8 cellular contexts compared by ENCODE assay signal in the genomic region with DNA sequence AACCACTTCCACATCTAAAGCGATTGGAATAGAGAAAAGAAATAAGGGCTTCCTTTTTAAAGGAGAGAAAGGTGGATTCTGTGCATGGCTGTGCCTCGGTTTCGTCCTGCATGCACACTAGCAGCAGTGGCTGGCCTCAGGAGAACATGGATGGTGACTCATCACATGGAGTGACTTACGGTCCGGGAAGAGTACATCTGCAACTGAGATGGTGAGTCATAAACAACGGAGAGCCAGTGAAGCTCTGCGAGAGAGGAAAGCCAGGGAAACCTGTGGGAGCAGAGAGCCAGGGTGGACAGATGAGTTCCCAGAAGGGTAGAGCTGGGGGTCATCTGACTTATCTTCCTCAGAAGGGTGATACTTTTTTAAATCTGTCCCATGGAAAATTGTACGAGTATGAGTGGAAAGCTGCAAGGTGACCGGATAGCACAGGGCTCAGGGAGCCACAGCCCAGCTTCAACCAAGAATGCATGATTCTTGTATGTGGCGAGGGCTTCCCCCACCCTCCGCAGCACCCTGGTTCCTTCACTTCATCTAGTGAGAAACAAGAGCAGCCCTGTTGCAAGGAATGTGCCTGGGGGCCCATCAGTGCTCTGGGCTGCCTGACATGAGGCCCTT.
DNase-seq lines count a peak whose midpoint lies in the region; ATAC-seq and TF ChIP-seq lines count a peak whose summit lies in the region.

No MANE protein-coding gene starts in this region.

- H3K9me3 Mint-ChIP-seq in T-helper 2 cell treated with Interferon-gamma antibody and Interleukin-4, amounts not matched to agents 5 μg/mL and 100 μg/mL, for 36 hours = no peaks in the 10 kb centered on the region

- no peak for TF ChIP-seq POLR2A in gastroesophageal sphincter (IDR thresholded peaks at IDR 0.05)
- no peak for TF ChIP-seq POLR2A in gastrocnemius medialis (IDR thresholded peaks at IDR 0.05)

- H3K9me3 ChIP-seq in SK-N-SH (no peaks in the 10 kb centered on the region), gastroesophageal sphincter (no peaks in the 10 kb centered on the region), gastrocnemius medialis (no peaks in the 10 kb centered on the region)
- H3K9me3 ChIP-seq in effector memory CD4-positive, alpha-beta T cell (ENCODE audit: control insufficient read depth, low read length) = no peaks in the 10 kb centered on the region

- no peaks in the 10 kb centered on the region for H3K36me3 ChIP-seq in SK-N-SH (replicated peaks in 1 of 2; ENCODE audit: control insufficient read depth in 1 of 2, insufficient read depth in 2 of 2, low read length in 1 of 2)
- H3K36me3 ChIP-seq in gastroesophageal sphincter = no peaks in the 10 kb centered on the region
- H3K36me3 ChIP-seq in gastrocnemius medialis = no peaks in the 10 kb centered on the region
- H3K36me3 ChIP-seq in effector memory CD4-positive, alpha-beta T cell (ENCODE audit: control insufficient read depth, insufficient read depth, low read length) = no peaks in the 10 kb centered on the region

- H3K9me2 ChIP-seq in SK-N-SH = no peaks in the 10 kb centered on the region

- no peak for TF ChIP-seq RAD21 in SK-N-SH (IDR thresholded peaks at IDR 0.05; ENCODE audit: low read length)

- H3K27me3 Mint-ChIP-seq in T-helper 2 cell treated with Interferon-gamma antibody and Interleukin-4, amounts not matched to agents 5 μg/mL and 100 μg/mL, for 36 hours (ENCODE audit: low read depth) = peaks cover 25% of the 10 kb centered on the region

- WGBS in SK-N-SH (ENCODE audit: low lambda C conversion rate) = 26% methylated on average over 11 of the region's 11 CpGs
- WGBS in gastroesophageal sphincter (ENCODE audit: low coverage in 1 of 2), 2 donors = 46 to 60% methylated on average over 1 to 11 of the region's 11 CpGs

- H3K27ac ChIP-seq in SK-N-SH (ENCODE audit: low read depth in 2 of 2, low read length in 1 of 2) (peak overlapping the region; percentile 43 to 99), gastroesophageal sphincter (peak overlapping the region in 3 of 4 donors; percentile 63 to 81 (median 63)), gastrocnemius medialis (peak overlapping the region; percentile 2 to 68 (median 56))
- H3K27ac ChIP-seq in effector memory CD4-positive, alpha-beta T cell (ENCODE audit: insufficient read depth, low read length, poor library complexity, severe bottlenecking) = no peak overlapping the region

- POLR2A ChIA-PET in SK-N-SH (lab: Yijun Ruan, JAX) = no interaction called here

- CTCF ChIA-PET in SK-N-SH (lab: Yijun Ruan, JAX) = no interaction called here

- H3K79me2 ChIP-seq in SK-N-SH (ENCODE audit: insufficient read depth) = no peaks in the 10 kb centered on the region

- TF ChIP-seq EP300 in SK-N-SH (IDR thresholded peaks at IDR 0.05; ENCODE audit: borderline replicate concordance in 1 of 2, low read depth in 1 of 2, low read length in 1 of 2) = peak in 1 of 2 experiments; percentile 85; a peak in 2 of 4 replicates
- no peak for TF ChIP-seq EP300 in gastroesophageal sphincter (IDR thresholded peaks at IDR 0.05)

- peak overlapping the region; percentile 52 for H3K9ac ChIP-seq in SK-N-SH

- no peak overlapping the region for H3K4me3 Mint-ChIP-seq in T-helper 2 cell treated with Interferon-gamma antibody and Interleukin-4, amounts not matched to agents 5 μg/mL and 100 μg/mL, for 36 hours

- H3K4me2 ChIP-seq in SK-N-SH = peak overlapping the region; percentile 49

- DNase-seq in EH (ENCODE audit: low read depth) (peak; percentile 98), SK-N-SH (no peak), gastrocnemius medialis (peak; percentile 62 to 77), T-helper 9 cell (no peak)
- DNase-seq in T-helper 2 cell treated with Interferon-gamma antibody and Interleukin-4, amounts not matched to agents 5 μg/mL and 100 μg/mL, for 36 hours (ENCODE audit: low spot score) = no peak
- no peak for DNase-seq in effector memory CD4-positive, alpha-beta T cell
- DNase-seq in stimulated activated CD4-positive, alpha-beta T cell treated with anti-CD3 and anti-CD28 coated beads, Interleukin-12 subunit alpha, Interleukin-12 subunit beta, amount 100 ng/mL, for 4 hours = no peak

- H3K4me1 Mint-ChIP-seq in T-helper 2 cell treated with Interferon-gamma antibody and Interleukin-4, amounts not matched to agents 5 μg/mL and 100 μg/mL, for 36 hours (ENCODE audit: low read depth) = no peaks in the 10 kb centered on the region

- H3K27me3 ChIP-seq in SK-N-SH (ENCODE audit: insufficient read depth) = no peaks in the 10 kb centered on the region
- no peaks in the 10 kb centered on the region for H3K27me3 ChIP-seq in gastroesophageal sphincter
- no peaks in the 10 kb centered on the region for H3K27me3 ChIP-seq in gastrocnemius medialis
- H3K27me3 ChIP-seq in effector memory CD4-positive, alpha-beta T cell (replicated peaks; ENCODE audit: control insufficient read depth, insufficient read depth, low read length, poor library complexity, severe bottlenecking) = no peaks in the 10 kb centered on the region

- TF ChIP-seq CTCF in SK-N-SH (IDR thresholded peaks at IDR 0.05) (no peak), gastroesophageal sphincter (IDR thresholded peaks at IDR 0.05) (no peak), gastrocnemius medialis (IDR thresholded peaks at IDR 0.05 in 4 of 5, conservative IDR thresholded peaks at IDR 0.05 in 1 of 5) (no peak)

- H3K4me3 ChIP-seq in SK-N-SH (ENCODE audit: low read depth in 2 of 2, low read length in 1 of 2) = no peak overlapping the region
- no peak overlapping the region for H3K4me3 ChIP-seq in gastroesophageal sphincter
- no peak overlapping the region for H3K4me3 ChIP-seq in gastrocnemius medialis
- no peak overlapping the region for H3K4me3 ChIP-seq in effector memory CD4-positive, alpha-beta T cell (ENCODE audit: insufficient read depth, low read depth, low read length, poor library complexity, severe bottlenecking)

- peaks cover 3 to 23% of the 10 kb centered on the region in 2 experiments for H3K4me1 ChIP-seq in SK-N-SH (ENCODE audit: control insufficient read depth in 1 of 2, insufficient read depth in 2 of 2, low read depth in 1 of 2, low read length in 1 of 2)
- H3K4me1 ChIP-seq in gastroesophageal sphincter = peaks cover 0 to 42% (median 3%) of the 10 kb centered on the region in 3 donors
- peaks cover 6 to 9% of the 10 kb centered on the region in 2 donors for H3K4me1 ChIP-seq in gastrocnemius medialis
- no peaks in the 10 kb centered on the region for H3K4me1 ChIP-seq in effector memory CD4-positive, alpha-beta T cell (ENCODE audit: control insufficient read depth, insufficient read depth, low read length, poor library complexity, severe bottlenecking)

- no peaks in the 10 kb centered on the region for H3K36me3 Mint-ChIP-seq in T-helper 2 cell treated with Interferon-gamma antibody and Interleukin-4, amounts not matched to agents 5 μg/mL and 100 μg/mL, for 36 hours (ENCODE audit: low read depth)

- H2AFZ ChIP-seq in SK-N-SH (ENCODE audit: low read depth) = no peak overlapping the region

- peaks cover 31% of the 10 kb centered on the region for H3F3A ChIP-seq in SK-N-SH (replicated peaks; ENCODE audit: insufficient read depth)

- H4K20me1 ChIP-seq in SK-N-SH (ENCODE audit: insufficient read depth) = no peaks in the 10 kb centered on the region

- H3K27ac Mint-ChIP-seq in T-helper 2 cell treated with Interferon-gamma antibody and Interleukin-4, amounts not matched to agents 5 μg/mL and 100 μg/mL, for 36 hours = no peak overlapping the region

- intact Hi-C loops in gastrocnemius medialis (cut with DNase I; ENCODE audit: low total_unique reads) = no loop called here

- ATAC-seq in gastroesophageal sphincter (peak; percentile 81), gastrocnemius medialis (peak; percentile 97)

- in situ Hi-C loops in gastrocnemius medialis (cut with MboI; ENCODE audit: low sequenced_read_pairs in 4 of 4) = no loop called here

TF ChIP-seq in SK-N-SH, 30 proteins besides CTCF, POLR2A, EP300 and RAD21 (continues in another document):
- peak; percentile 72; the same call in 1 of the 2 replicates for TF ChIP-seq POLR2AphosphoS5 (IDR thresholded peaks at IDR 0.05; ENCODE audit: low read depth, low read length)
- peak; percentile 94 for TF ChIP-seq MAX (IDR thresholded peaks at IDR 0.05; ENCODE audit: low read depth)
- peak; percentile 99 for TF ChIP-seq FOSL2 (IDR thresholded peaks at IDR 0.05; ENCODE audit: borderline replicate concordance, low read depth)
- no peak for TF ChIP-seq SMC3 (IDR thresholded peaks at IDR 0.05; ENCODE audit: low read depth, low read length)
- TF ChIP-seq FOXM1 (IDR thresholded peaks at IDR 0.05; ENCODE audit: low read depth) = peak; percentile 56; the same call in 1 of the 2 replicates
- no peak for TF ChIP-seq TEAD4 (IDR thresholded peaks at IDR 0.05; ENCODE audit: borderline replicate concordance, insufficient read depth)
- TF ChIP-seq CHD2 (IDR thresholded peaks at IDR 0.05; ENCODE audit: low read length, partially characterized antibody) = no peak
- TF ChIP-seq USF1 (IDR thresholded peaks at IDR 0.05; ENCODE audit: borderline replicate concordance, low read depth) = peak; percentile 45; the same call in 1 of the 2 replicates
- 0 out of 2 replicates have a peak, but pooled peaks have one; percentile 82 for TF ChIP-seq ZBTB33 (IDR thresholded peaks at IDR 0.05; ENCODE audit: borderline replicate concordance, low read depth)
- no peak for TF ChIP-seq GATA2 (CRISPR knock-in tag; IDR thresholded peaks at IDR 0.05)

Comparison
In these comparisons a context has a peak if more than half of its experiments do, and no peak if none do; other contexts are left out.
1. DNase-seq: peak in EH (single experiment) and gastrocnemius medialis (2 of 2); none in SK-N-SH (single experiment), T-helper 2 cell treated with Interferon-gamma antibody and Interleukin-4, amounts not matched to agents 5 μg/mL and 100 μg/mL, for 36 hours (single experiment), effector memory CD4-positive, alpha-beta T cell (0 of 3), stimulated activated CD4-positive, alpha-beta T cell treated with anti-CD3 and anti-CD28 coated beads, Interleukin-12 subunit alpha, Interleukin-12 subunit beta, amount 100 ng/mL, for 4 hours (single experiment) and T-helper 9 cell (single experiment).